ENCODE assay signal across 1 cellular context in the genomic region with DNA sequence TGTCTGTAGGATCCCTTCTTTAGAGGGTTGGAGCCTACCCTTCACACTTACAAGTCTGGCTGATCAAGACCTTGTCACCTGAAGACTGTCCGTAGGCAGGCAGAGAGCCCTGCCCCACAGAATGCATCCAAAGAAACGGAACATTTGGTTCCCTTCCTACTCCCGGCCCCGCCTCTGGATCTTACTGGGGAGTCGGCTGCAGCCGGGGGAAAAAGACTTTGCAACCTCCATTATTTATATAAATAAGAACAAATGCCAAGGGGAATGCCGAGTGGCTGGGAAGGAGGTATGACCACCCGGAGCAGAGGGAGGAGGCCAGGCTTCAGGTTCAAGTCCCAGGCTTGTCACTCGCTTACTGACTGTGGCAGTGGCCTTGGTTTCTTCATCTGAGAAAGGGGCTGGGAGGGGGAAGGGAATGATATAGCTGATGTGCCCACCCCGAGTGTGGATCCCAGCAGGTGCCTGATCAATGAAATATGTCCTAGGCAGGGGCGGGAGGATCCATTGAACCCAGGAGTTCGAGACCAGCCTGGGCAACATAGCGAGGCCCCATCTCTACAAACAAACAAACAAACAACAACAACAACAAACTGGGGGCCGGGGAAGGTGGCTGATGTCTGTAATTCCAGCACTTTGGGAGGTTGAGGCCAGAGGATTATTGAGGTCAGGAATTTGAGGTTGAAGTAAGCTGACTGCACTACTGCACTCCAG.
TF ChIP-seq lines count a peak whose summit lies in the region.

No MANE protein-coding gene starts in this region.

TF ChIP-seq in HepG2, 621 proteins besides CTCF, POLR2A, EP300 and RAD21:
- TF ChIP-seq, protein P1, sequence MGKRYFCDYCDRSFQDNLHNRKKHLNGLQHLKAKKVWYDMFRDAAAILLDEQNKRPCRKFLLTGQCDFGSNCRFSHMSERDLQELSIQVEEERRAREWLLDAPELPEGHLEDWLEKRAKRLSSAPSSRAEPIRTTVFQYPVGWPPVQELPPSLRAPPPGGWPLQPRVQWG (CRISPR knock-in tag; IDR thresholded peaks at IDR 0.05; ENCODE audit: borderline replicate concordance, low read depth), result no peak
- TF ChIP-seq ZNF441 (CRISPR knock-in tag; IDR thresholded peaks at IDR 0.05; ENCODE audit: borderline replicate concordance) (no peak), STAT5B (CRISPR knock-in tag; IDR thresholded peaks at IDR 0.05) (no peak), ZBTB21 (CRISPR knock-in tag; IDR thresholded peaks at IDR 0.05) (no peak), HCFC1 (IDR thresholded peaks at IDR 0.05; ENCODE audit: low read depth, low read length) (no peak), ZNF850 (CRISPR knock-in tag; conservative IDR thresholded peaks at IDR 0.05) (no peak), TCF12 (IDR thresholded peaks at IDR 0.05) (no peak), TCF12 (CRISPR knock-in tag; IDR thresholded peaks at IDR 0.05) (no peak)
- TF ChIP-seq, protein P2, sequence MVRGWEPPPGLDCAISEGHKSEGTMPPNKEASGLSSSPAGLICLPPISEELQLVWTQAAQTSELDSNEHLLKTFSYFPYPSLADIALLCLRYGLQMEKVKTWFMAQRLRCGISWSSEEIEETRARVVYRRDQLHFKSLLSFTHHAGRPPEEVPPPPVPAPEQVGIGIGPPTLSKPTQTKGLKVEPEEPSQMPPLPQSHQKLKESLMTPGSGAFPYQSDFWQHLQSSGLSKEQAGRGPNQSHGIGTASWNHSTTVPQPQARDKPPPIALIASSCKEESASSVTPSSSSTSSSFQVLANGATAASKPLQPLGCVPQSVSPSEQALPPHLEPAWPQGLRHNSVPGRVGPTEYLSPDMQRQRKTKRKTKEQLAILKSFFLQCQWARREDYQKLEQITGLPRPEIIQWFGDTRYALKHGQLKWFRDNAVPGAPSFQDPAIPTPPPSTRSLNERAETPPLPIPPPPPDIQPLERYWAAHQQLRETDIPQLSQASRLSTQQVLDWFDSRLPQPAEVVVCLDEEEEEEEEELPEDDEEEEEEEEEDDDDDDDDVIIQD (CRISPR knock-in tag; IDR thresholded peaks at IDR 0.05; ENCODE audit: low read depth), result no peak
- TF ChIP-seq, protein P3, sequence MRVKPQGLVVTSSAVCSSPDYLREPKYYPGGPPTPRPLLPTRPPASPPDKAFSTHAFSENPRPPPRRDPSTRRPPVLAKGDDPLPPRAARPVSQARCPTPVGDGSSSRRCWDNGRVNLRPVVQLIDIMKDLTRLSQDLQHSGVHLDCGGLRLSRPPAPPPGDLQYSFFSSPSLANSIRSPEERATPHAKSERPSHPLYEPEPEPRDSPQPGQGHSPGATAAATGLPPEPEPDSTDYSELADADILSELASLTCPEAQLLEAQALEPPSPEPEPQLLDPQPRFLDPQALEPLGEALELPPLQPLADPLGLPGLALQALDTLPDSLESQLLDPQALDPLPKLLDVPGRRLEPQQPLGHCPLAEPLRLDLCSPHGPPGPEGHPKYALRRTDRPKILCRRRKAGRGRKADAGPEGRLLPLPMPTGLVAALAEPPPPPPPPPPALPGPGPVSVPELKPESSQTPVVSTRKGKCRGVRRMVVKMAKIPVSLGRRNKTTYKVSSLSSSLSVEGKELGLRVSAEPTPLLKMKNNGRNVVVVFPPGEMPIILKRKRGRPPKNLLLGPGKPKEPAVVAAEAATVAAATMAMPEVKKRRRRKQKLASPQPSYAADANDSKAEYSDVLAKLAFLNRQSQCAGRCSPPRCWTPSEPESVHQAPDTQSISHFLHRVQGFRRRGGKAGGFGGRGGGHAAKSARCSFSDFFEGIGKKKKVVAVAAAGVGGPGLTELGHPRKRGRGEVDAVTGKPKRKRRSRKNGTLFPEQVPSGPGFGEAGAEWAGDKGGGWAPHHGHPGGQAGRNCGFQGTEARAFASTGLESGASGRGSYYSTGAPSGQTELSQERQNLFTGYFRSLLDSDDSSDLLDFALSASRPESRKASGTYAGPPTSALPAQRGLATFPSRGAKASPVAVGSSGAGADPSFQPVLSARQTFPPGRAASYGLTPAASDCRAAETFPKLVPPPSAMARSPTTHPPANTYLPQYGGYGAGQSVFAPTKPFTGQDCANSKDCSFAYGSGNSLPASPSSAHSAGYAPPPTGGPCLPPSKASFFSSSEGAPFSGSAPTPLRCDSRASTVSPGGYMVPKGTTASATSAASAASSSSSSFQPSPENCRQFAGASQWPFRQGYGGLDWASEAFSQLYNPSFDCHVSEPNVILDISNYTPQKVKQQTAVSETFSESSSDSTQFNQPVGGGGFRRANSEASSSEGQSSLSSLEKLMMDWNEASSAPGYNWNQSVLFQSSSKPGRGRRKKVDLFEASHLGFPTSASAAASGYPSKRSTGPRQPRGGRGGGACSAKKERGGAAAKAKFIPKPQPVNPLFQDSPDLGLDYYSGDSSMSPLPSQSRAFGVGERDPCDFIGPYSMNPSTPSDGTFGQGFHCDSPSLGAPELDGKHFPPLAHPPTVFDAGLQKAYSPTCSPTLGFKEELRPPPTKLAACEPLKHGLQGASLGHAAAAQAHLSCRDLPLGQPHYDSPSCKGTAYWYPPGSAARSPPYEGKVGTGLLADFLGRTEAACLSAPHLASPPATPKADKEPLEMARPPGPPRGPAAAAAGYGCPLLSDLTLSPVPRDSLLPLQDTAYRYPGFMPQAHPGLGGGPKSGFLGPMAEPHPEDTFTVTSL (CRISPR knock-in tag; IDR thresholded peaks at IDR 0.05; ENCODE audit: borderline replicate concordance), result no peak
- TF ChIP-seq, protein P4, sequence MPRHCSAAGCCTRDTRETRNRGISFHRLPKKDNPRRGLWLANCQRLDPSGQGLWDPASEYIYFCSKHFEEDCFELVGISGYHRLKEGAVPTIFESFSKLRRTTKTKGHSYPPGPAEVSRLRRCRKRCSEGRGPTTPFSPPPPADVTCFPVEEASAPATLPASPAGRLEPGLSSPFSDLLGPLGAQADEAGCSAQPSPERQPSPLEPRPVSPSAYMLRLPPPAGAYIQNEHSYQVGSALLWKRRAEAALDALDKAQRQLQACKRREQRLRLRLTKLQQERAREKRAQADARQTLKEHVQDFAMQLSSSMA (CRISPR knock-in tag; IDR thresholded peaks at IDR 0.05), result no peak
- TF ChIP-seq, protein P5, sequence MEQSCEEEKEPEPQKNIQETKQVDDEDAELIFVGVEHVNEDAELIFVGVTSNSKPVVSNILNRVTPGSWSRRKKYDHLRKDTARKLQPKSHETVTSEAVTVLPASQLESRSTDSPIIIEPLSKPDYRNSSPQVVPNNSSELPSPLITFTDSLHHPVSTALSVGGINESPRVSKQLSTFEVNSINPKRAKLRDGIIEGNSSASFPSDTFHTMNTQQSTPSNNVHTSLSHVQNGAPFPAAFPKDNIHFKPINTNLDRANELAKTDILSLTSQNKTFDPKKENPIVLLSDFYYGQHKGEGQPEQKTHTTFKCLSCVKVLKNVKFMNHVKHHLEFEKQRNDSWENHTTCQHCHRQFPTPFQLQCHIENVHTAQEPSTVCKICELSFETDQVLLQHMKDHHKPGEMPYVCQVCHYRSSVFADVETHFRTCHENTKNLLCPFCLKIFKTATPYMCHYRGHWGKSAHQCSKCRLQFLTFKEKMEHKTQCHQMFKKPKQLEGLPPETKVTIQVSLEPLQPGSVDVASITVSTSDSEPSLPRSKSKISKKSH (CRISPR knock-in tag; IDR thresholded peaks at IDR 0.05; ENCODE audit: borderline replicate concordance), result no peak
- TF ChIP-seq, protein P6, sequence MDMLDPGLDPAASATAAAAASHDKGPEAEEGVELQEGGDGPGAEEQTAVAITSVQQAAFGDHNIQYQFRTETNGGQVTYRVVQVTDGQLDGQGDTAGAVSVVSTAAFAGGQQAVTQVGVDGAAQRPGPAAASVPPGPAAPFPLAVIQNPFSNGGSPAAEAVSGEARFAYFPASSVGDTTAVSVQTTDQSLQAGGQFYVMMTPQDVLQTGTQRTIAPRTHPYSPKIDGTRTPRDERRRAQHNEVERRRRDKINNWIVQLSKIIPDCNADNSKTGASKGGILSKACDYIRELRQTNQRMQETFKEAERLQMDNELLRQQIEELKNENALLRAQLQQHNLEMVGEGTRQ (IDR thresholded peaks at IDR 0.05; ENCODE audit: low read depth, low read length), result no peak
- TF ChIP-seq, protein P6 (CRISPR knock-in tag; IDR thresholded peaks at IDR 0.05; ENCODE audit: borderline replicate concordance), result no peak
- TF ChIP-seq, protein P7, sequence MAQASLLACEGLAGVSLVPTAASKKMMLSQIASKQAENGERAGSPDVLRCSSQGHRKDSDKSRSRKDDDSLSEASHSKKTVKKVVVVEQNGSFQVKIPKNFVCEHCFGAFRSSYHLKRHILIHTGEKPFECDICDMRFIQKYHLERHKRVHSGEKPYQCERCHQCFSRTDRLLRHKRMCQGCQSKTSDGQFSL (CRISPR knock-in tag; IDR thresholded peaks at IDR 0.05), result no peak
- TF ChIP-seq, protein P8, sequence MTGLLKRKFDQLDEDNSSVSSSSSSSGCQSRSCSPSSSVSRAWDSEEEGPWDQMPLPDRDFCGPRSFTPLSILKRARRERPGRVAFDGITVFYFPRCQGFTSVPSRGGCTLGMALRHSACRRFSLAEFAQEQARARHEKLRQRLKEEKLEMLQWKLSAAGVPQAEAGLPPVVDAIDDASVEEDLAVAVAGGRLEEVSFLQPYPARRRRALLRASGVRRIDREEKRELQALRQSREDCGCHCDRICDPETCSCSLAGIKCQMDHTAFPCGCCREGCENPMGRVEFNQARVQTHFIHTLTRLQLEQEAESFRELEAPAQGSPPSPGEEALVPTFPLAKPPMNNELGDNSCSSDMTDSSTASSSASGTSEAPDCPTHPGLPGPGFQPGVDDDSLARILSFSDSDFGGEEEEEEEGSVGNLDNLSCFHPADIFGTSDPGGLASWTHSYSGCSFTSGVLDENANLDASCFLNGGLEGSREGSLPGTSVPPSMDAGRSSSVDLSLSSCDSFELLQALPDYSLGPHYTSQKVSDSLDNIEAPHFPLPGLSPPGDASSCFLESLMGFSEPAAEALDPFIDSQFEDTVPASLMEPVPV (CRISPR knock-in tag; IDR thresholded peaks at IDR 0.05), result no peak
- TF ChIP-seq, protein P9, sequence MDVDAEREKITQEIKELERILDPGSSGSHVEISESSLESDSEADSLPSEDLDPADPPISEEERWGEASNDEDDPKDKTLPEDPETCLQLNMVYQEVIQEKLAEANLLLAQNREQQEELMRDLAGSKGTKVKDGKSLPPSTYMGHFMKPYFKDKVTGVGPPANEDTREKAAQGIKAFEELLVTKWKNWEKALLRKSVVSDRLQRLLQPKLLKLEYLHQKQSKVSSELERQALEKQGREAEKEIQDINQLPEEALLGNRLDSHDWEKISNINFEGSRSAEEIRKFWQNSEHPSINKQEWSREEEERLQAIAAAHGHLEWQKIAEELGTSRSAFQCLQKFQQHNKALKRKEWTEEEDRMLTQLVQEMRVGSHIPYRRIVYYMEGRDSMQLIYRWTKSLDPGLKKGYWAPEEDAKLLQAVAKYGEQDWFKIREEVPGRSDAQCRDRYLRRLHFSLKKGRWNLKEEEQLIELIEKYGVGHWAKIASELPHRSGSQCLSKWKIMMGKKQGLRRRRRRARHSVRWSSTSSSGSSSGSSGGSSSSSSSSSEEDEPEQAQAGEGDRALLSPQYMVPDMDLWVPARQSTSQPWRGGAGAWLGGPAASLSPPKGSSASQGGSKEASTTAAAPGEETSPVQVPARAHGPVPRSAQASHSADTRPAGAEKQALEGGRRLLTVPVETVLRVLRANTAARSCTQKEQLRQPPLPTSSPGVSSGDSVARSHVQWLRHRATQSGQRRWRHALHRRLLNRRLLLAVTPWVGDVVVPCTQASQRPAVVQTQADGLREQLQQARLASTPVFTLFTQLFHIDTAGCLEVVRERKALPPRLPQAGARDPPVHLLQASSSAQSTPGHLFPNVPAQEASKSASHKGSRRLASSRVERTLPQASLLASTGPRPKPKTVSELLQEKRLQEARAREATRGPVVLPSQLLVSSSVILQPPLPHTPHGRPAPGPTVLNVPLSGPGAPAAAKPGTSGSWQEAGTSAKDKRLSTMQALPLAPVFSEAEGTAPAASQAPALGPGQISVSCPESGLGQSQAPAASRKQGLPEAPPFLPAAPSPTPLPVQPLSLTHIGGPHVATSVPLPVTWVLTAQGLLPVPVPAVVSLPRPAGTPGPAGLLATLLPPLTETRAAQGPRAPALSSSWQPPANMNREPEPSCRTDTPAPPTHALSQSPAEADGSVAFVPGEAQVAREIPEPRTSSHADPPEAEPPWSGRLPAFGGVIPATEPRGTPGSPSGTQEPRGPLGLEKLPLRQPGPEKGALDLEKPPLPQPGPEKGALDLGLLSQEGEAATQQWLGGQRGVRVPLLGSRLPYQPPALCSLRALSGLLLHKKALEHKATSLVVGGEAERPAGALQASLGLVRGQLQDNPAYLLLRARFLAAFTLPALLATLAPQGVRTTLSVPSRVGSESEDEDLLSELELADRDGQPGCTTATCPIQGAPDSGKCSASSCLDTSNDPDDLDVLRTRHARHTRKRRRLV (CRISPR knock-in tag; IDR thresholded peaks at IDR 0.05), result no peak
- TF ChIP-seq, protein P10, sequence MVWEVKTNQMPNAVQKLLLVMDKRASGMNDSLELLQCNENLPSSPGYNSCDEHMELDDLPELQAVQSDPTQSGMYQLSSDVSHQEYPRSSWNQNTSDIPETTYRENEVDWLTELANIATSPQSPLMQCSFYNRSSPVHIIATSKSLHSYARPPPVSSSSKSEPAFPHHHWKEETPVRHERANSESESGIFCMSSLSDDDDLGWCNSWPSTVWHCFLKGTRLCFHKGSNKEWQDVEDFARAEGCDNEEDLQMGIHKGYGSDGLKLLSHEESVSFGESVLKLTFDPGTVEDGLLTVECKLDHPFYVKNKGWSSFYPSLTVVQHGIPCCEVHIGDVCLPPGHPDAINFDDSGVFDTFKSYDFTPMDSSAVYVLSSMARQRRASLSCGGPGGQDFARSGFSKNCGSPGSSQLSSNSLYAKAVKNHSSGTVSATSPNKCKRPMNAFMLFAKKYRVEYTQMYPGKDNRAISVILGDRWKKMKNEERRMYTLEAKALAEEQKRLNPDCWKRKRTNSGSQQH (CRISPR knock-in tag; IDR thresholded peaks at IDR 0.05; ENCODE audit: low read depth), result no peak
